In the genomic region with DNA sequence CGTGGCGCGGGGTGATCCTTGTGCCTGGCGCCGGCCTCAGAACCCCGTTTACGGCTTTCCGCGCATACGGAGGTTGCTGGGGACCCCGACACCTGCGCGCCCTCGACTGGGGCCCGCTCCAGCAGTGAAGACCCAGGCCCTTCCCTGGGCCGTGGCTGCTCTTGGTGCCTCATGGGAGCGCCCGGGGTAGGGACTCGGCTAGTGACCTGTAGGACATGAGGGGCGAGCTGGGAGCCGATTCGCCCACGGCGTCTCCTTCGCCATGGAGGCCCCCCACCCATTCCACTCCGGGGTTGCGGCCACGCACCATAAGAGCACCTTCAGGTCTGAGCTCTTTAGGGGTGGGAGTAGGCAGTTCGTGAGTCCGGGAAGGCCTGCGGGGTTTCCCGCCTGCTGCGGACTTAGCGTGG, we compare ENCODE assay signal across 11 cellular contexts. TPM values are rescaled to one million over a fixed set of nuclear protein-coding genes. Genes with fewer than 3 reads are reported as not detected.
DNase-seq lines count a peak whose midpoint lies in the region; ATAC-seq and TF ChIP-seq lines count a peak whose summit lies in the region.
"Had no signal": no experiment of that assay in that cellular context is flagged by ENCODE, and none has a peak within 500 bp of the region (broad histone marks: within the 10 kb centered on the region; RNA-seq: fewer than 3 reads in every experiment).

No MANE protein-coding gene starts in this region.

- peaks cover 20% of the 10 kb centered on the region for H4K20me1 ChIP-seq in GM23338 (replicated peaks; ENCODE audit: insufficient read depth)

- H3K4me3 ChIP-seq in GM23338: peak overlapping the region; percentile 65
- peak overlapping the region; percentile 38 for H3K4me3 ChIP-seq in astrocyte of the cerebellum (ENCODE audit: low read depth, low read length)
- H3K4me3 ChIP-seq in kidney epithelial cell (ENCODE audit: low read depth, low read length): peak overlapping the region; percentile 36
- H3K4me3 ChIP-seq in gastrocnemius medialis: peak overlapping the region; percentile 31 to 51 (median 40)

- H3K36me3 ChIP-seq in GM23338 (ENCODE audit: insufficient read depth): no peaks in the 10 kb centered on the region
- H3K36me3 ChIP-seq in kidney epithelial cell (ENCODE audit: control insufficient read depth, insufficient read depth, low read length): no peaks in the 10 kb centered on the region
- H3K36me3 ChIP-seq in gastrocnemius medialis: no peaks in the 10 kb centered on the region

- H3K4me1 ChIP-seq in GM23338 (ENCODE audit: insufficient read depth) (peaks cover 21% of the 10 kb centered on the region), gastrocnemius medialis (peaks cover 12% of the 10 kb centered on the region in 2 donors)

- in situ Hi-C loops in astrocyte of the cerebellum (cut with HindIII; ENCODE audit: low sequenced_read_pairs) (loop anchor here (25.0 kb wide), 1 partner anchor 465 kb away; no protein-coding TSS in a partner anchor), gastrocnemius medialis (cut with MboI; ENCODE audit: low sequenced_read_pairs in 4 of 4) (loop anchor here in 1 of 4 donors (25.0 kb wide), 1 partner anchor 290 kb away; no protein-coding TSS in a partner anchor)

- no peaks in the 10 kb centered on the region for H3K9me3 Mint-ChIP-seq in GM23338
- H3K9me3 Mint-ChIP-seq: dendritic cell treated with granulocyte-macrophage colony-stimulating factor and Interleukin-4, amounts not matched to agents 40 ng/mL and 50 ng/mL, for 4 days had no signal

- peaks cover 100% of the 10 kb centered on the region for H3K27me3 ChIP-seq in GM23338 (ENCODE audit: insufficient read depth)
- H3K27me3 ChIP-seq in kidney epithelial cell (ENCODE audit: control insufficient read depth, insufficient read depth, low read length): peaks cover 44% of the 10 kb centered on the region
- peaks cover 68 to 83% (median 70%) of the 10 kb centered on the region in 3 donors for H3K27me3 ChIP-seq in gastrocnemius medialis

- peaks cover 88% of the 10 kb centered on the region for H3K27me3 Mint-ChIP-seq in GM23338 (ENCODE audit: insufficient read depth, low read depth, poor library complexity)

- no peak for TF ChIP-seq POLR2A in gastrocnemius medialis (IDR thresholded peaks at IDR 0.05)

- TF ChIP-seq CTCF in GM23338 (conservative IDR thresholded peaks at IDR 0.05; ENCODE audit: low read depth in 2 of 2): 0 out of 4 replicates have a peak, but pooled peaks of 1 of the 2 experiments have one; percentile 0
- no peak for TF ChIP-seq CTCF in astrocyte of the cerebellum (IDR thresholded peaks at IDR 0.05; ENCODE audit: low read depth, low read length, missing control alignments)
- TF ChIP-seq CTCF in kidney epithelial cell (IDR thresholded peaks at IDR 0.05; ENCODE audit: insufficient read depth, low read length, poor library complexity, severe bottlenecking): no peak
- no peak for TF ChIP-seq CTCF in gastrocnemius medialis (IDR thresholded peaks at IDR 0.05 in 4 of 5, conservative IDR thresholded peaks at IDR 0.05 in 1 of 5)

- peak overlapping the region; percentile 80 for H3K4me3 Mint-ChIP-seq in GM23338
- H3K4me3 Mint-ChIP-seq: dendritic cell treated with granulocyte-macrophage colony-stimulating factor and Interleukin-4, amounts not matched to agents 40 ng/mL and 50 ng/mL, for 4 days had no signal

- H3K36me3 Mint-ChIP-seq in GM23338 (ENCODE audit: low read depth): no peaks in the 10 kb centered on the region

- no peaks in the 10 kb centered on the region for H3K79me2 ChIP-seq in GM23338 (replicated peaks; ENCODE audit: insufficient read depth)

- H3K4me1 Mint-ChIP-seq in GM23338: peaks cover 10% of the 10 kb centered on the region; the same call in 2 of the 3 replicates

- intact Hi-C loops in gastrocnemius medialis (cut with DNase I; ENCODE audit: low total_unique reads): loop anchor here (5.0 kb wide), 1 partner anchor 295 kb away; no protein-coding TSS in a partner anchor

- peak overlapping the region; percentile 97 for H2AFZ ChIP-seq in GM23338

- no peaks in the 10 kb centered on the region for H3K9me2 ChIP-seq in GM23338 (ENCODE audit: insufficient read depth)

- no peak overlapping the region for H3K27ac Mint-ChIP-seq in GM23338
- H3K27ac Mint-ChIP-seq: dendritic cell treated with granulocyte-macrophage colony-stimulating factor and Interleukin-4, amounts not matched to agents 40 ng/mL and 50 ng/mL, for 4 days had no signal

- DNase-seq in GM23338 (ENCODE audit: low spot score) (peak; percentile 47), astrocyte of the cerebellum (ENCODE audit: low read depth) (no peak), kidney epithelial cell (ENCODE audit: low read depth) (no peak), gastrocnemius medialis (no peak), iPS-NIHi11 (ENCODE audit: low spot score) (no peak), GM03348 (ENCODE audit: low spot score) (no peak), NCI-H2171 (lab: John Stamatoyannopoulos, UW) (no peak)
- DNase-seq in stimulated activated naive CD4-positive, alpha-beta T cell (lab: John Stamatoyannopoulos, UW): no peak
- DNase-seq: activated T-cell treated with anti-CD3 and anti-CD28 coated beads for 4 hours had no signal

- H3K27ac ChIP-seq in GM23338 (ENCODE audit: low read depth): no peak overlapping the region
- H3K27ac ChIP-seq in gastrocnemius medialis: no peak overlapping the region

- H3K9me3 ChIP-seq in gastrocnemius medialis: no peaks in the 10 kb centered on the region

- ATAC-seq in GM23338 (peak; percentile 70), gastrocnemius medialis (no peak)

- peak overlapping the region; percentile 89 for H3K4me2 ChIP-seq in GM23338

- peaks cover 5% of the 10 kb centered on the region for H3F3A ChIP-seq in GM23338 (replicated peaks; ENCODE audit: low read depth)

TF ChIP-seq in GM23338, 12 proteins besides CTCF, POLR2A, EP300 and RAD21:
- TF ChIP-seq ZNF114 (CRISPR knock-in tag; IDR thresholded peaks at IDR 0.05) (no peak), POLR2AphosphoS5 (IDR thresholded peaks at IDR 0.05; ENCODE audit: low read depth) (no peak)
- TF ChIP-seq, protein P1, sequence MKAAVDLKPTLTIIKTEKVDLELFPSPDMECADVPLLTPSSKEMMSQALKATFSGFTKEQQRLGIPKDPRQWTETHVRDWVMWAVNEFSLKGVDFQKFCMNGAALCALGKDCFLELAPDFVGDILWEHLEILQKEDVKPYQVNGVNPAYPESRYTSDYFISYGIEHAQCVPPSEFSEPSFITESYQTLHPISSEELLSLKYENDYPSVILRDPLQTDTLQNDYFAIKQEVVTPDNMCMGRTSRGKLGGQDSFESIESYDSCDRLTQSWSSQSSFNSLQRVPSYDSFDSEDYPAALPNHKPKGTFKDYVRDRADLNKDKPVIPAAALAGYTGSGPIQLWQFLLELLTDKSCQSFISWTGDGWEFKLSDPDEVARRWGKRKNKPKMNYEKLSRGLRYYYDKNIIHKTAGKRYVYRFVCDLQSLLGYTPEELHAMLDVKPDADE (IDR thresholded peaks at IDR 0.05): no peak
- TF ChIP-seq, protein P2, sequence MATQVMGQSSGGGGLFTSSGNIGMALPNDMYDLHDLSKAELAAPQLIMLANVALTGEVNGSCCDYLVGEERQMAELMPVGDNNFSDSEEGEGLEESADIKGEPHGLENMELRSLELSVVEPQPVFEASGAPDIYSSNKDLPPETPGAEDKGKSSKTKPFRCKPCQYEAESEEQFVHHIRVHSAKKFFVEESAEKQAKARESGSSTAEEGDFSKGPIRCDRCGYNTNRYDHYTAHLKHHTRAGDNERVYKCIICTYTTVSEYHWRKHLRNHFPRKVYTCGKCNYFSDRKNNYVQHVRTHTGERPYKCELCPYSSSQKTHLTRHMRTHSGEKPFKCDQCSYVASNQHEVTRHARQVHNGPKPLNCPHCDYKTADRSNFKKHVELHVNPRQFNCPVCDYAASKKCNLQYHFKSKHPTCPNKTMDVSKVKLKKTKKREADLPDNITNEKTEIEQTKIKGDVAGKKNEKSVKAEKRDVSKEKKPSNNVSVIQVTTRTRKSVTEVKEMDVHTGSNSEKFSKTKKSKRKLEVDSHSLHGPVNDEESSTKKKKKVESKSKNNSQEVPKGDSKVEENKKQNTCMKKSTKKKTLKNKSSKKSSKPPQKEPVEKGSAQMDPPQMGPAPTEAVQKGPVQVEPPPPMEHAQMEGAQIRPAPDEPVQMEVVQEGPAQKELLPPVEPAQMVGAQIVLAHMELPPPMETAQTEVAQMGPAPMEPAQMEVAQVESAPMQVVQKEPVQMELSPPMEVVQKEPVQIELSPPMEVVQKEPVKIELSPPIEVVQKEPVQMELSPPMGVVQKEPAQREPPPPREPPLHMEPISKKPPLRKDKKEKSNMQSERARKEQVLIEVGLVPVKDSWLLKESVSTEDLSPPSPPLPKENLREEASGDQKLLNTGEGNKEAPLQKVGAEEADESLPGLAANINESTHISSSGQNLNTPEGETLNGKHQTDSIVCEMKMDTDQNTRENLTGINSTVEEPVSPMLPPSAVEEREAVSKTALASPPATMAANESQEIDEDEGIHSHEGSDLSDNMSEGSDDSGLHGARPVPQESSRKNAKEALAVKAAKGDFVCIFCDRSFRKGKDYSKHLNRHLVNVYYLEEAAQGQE (IDR thresholded peaks at IDR 0.05; ENCODE audit: unreplicated experiment): no peak

RNA-seq across cellular contexts. Expression of a gene that starts 14.2 kb away (rescaled TPM):
- not detected in 2 replicates for total RNA-seq in GM23338 (2014; rRNA removed; shearing (Covaris generic))
- polyA plus RNA-seq in GM23338 (2016; fragmentation: Nextera tagmentation; extraction: Ambion mirVana): 0.37 and 0.74 TPM in 2 replicates
- total RNA-seq in kidney epithelial cell (0.13 TPM in 1 of 2 replicates, not detected in the other), gastrocnemius medialis (not detected)
- total RNA-seq: T-helper 1 cell treated with Interleukin-12 subunit alpha and Interleukin-12 subunit beta and Interleukin-4 antibody, amounts not matched to agents 30 ng/mL and 1 ng/mL, for 36 hours had no signal
